ENCODE assay signal across 8 cellular contexts in the genomic region with DNA sequence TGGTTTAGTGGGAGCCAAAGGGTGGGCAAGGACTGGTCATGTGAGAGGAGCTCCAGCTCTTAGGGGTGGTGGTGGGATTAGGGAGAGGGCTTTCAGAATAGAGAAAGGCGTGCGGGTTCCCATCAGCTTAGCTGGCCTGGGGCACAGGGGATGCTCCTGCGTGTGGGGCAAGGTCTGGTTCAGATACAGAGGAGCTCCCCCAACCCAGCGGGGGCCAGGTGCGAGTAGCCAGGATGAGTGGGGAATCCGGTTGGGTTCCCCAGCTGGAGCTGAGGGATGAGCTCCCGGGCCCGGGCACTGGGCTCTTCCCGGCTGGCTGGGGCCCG. TPM values are rescaled to one million over a fixed set of nuclear protein-coding genes. Genes with fewer than 3 reads are reported as not detected.
DNase-seq lines count a peak whose midpoint lies in the region; ATAC-seq and TF ChIP-seq lines count a peak whose summit lies in the region.

No MANE protein-coding gene starts in this region.

- DNase-seq in BE2C (no peak), HFFc6 (no peak), GM13976 (ENCODE audit: low spot score) (no peak)
- peak in 1 of 2 donors; percentile 40 for DNase-seq in activated T-cell treated with anti-CD3 and anti-CD28 coated beads, Interleukin-2, amount 50 U/mL, for 72 hours

- H3K4me1 ChIP-seq in BE2C (peaks cover 8% of the 10 kb centered on the region), iPS-20b (ENCODE audit: insufficient read depth, low read length) (peaks cover 11% of the 10 kb centered on the region), subcutaneous abdominal adipose tissue (ENCODE audit: control insufficient read depth in 5 of 5, insufficient read depth in 5 of 5, low read length in 5 of 5) (peaks cover 5 to 46% (median 38%) of the 10 kb centered on the region in 5 donors)

- H3K27ac ChIP-seq in iPS-20b (ENCODE audit: low read length), result no peak overlapping the region
- peak overlapping the region; percentile 79 for H3K27ac ChIP-seq in subcutaneous abdominal adipose tissue (ENCODE audit: low read depth, low read length)

- H3K4me1 Mint-ChIP-seq in HFFc6 (ENCODE audit: low read depth), result peaks cover 12% of the 10 kb centered on the region; the same call in 1 of the 2 replicates
- H3K4me1 Mint-ChIP-seq in activated T-cell treated with anti-CD3 and anti-CD28 coated beads, Interleukin-2, amount 50 U/mL, for 72 hours (ENCODE audit: low read depth), result peaks cover 50% of the 10 kb centered on the region

- no peak for TF ChIP-seq CTCF in BE2C (IDR thresholded peaks at IDR 0.05; ENCODE audit: low read depth, low read length)
- TF ChIP-seq CTCF in HFFc6 (IDR thresholded peaks at IDR 0.05), result no peak
- no peak for TF ChIP-seq CTCF in GM13976 (IDR thresholded peaks at IDR 0.05; ENCODE audit: borderline replicate concordance, control extremely low read depth, extremely low read depth, insufficient read depth, missing control alignments)

- peaks cover 3% of the 10 kb centered on the region for H3K27me3 Mint-ChIP-seq in HFFc6 (ENCODE audit: insufficient read depth)
- H3K27me3 Mint-ChIP-seq in activated T-cell treated with anti-CD3 and anti-CD28 coated beads, Interleukin-2, amount 50 U/mL, for 72 hours (ENCODE audit: low read depth), result no peaks in the 10 kb centered on the region

- in situ Hi-C loops in GM13976 (cut with MboI; ENCODE audit: low sequenced_read_pairs, unreplicated experiment), result no loop called here

- H3K4me3 ChIP-seq in BE2C (ENCODE audit: low read depth, low read length) (peak overlapping the region; percentile 69), iPS-20b (ENCODE audit: low read length) (peak overlapping the region; percentile 69), subcutaneous abdominal adipose tissue (ENCODE audit: low read depth in 1 of 5, low read length in 5 of 5) (peak overlapping the region; percentile 72 to 87 (median 78))

- peak in 1 of 2 donors; percentile 1 for ATAC-seq in activated T-cell treated with anti-CD3 and anti-CD28 coated beads, Interleukin-2, amount 50 U/mL, for 72 hours (replicated peaks in 1 of 2)
- no peak for ATAC-seq in GM21717 (IDR thresholded peaks at IDR 0.05; ENCODE audit: unreplicated experiment)
- no peak for ATAC-seq in HG02571 (IDR thresholded peaks at IDR 0.05; ENCODE audit: unreplicated experiment)

- peak overlapping the region; percentile 70 for H3K27ac Mint-ChIP-seq in HFFc6
- H3K27ac Mint-ChIP-seq in activated T-cell treated with anti-CD3 and anti-CD28 coated beads, Interleukin-2, amount 50 U/mL, for 72 hours, result peak overlapping the region; percentile 43

- no peaks in the 10 kb centered on the region for H3K9me3 Mint-ChIP-seq in HFFc6
- no peaks in the 10 kb centered on the region for H3K9me3 Mint-ChIP-seq in activated T-cell treated with anti-CD3 and anti-CD28 coated beads, Interleukin-2, amount 50 U/mL, for 72 hours

- H3K4me3 Mint-ChIP-seq in HFFc6, result peak overlapping the region; percentile 87
- peak overlapping the region; percentile 94 to 95 for H3K4me3 Mint-ChIP-seq in activated T-cell treated with anti-CD3 and anti-CD28 coated beads, Interleukin-2, amount 50 U/mL, for 72 hours

- H3K9ac ChIP-seq in iPS-20b (ENCODE audit: low read depth, low read length), result peak overlapping the region; percentile 64; the same call in 1 of the 2 replicates
- peak overlapping the region in 4 of 5 donors; percentile 78 to 87 (median 86) for H3K9ac ChIP-seq in subcutaneous abdominal adipose tissue (ENCODE audit: low read length in 5 of 5)

- H3K36me3 Mint-ChIP-seq in HFFc6 (ENCODE audit: low read depth), result peaks cover 4% of the 10 kb centered on the region; the same call in 1 of the 2 replicates
- no peaks in the 10 kb centered on the region for H3K36me3 Mint-ChIP-seq in activated T-cell treated with anti-CD3 and anti-CD28 coated beads, Interleukin-2, amount 50 U/mL, for 72 hours (ENCODE audit: insufficient read depth in 2 of 2)

- H3K36me3 ChIP-seq in BE2C (no peaks in the 10 kb centered on the region), iPS-20b (ENCODE audit: insufficient read depth, low read depth, low read length) (no peaks in the 10 kb centered on the region), subcutaneous abdominal adipose tissue (ENCODE audit: control insufficient read depth in 5 of 5, insufficient read depth in 5 of 5, low read length in 5 of 5) (no peaks in the 10 kb centered on the region)

- H3K9me3 ChIP-seq in BE2C, result no peaks in the 10 kb centered on the region
- no peaks in the 10 kb centered on the region for H3K9me3 ChIP-seq in iPS-20b (ENCODE audit: insufficient read depth, low read depth, low read length)
- H3K9me3 ChIP-seq in subcutaneous abdominal adipose tissue (ENCODE audit: control insufficient read depth in 5 of 5, low read length in 5 of 5), result no peaks in the 10 kb centered on the region

- H3K27me3 ChIP-seq in BE2C (no peaks in the 10 kb centered on the region), iPS-20b (ENCODE audit: insufficient read depth, low read length) (no peaks in the 10 kb centered on the region; the same call in 1 of the 2 replicates), subcutaneous abdominal adipose tissue (ENCODE audit: control insufficient read depth in 5 of 5, insufficient read depth in 4 of 5, low read length in 5 of 5) (no peaks in the 10 kb centered on the region)

RNA-seq across cellular contexts. Expression of a gene that starts 0.6 kb away (rescaled TPM):
- polyA plus RNA-seq in BE2C (2012; ENCODE audit: insufficient read depth, insufficient read length, low read depth), result 36.5 TPM
- total RNA-seq in HFFc6 (2021; fragmentation: NEBNext Ultra II Directional; extraction: Animal tissue kit (Norgen Biotek cat#: 25700)), result 10 to 100 TPM; 28.5 to 43.7 (median 32.2) TPM
- 10 to 100 TPM; 53.2 to 59.7 TPM for total RNA-seq in activated T-cell treated with anti-CD3 and anti-CD28 coated beads, Interleukin-2, amount 50 U/mL, for 72 hours

RNA-seq across cellular contexts. Expression of a gene that starts 13.3 kb away (rescaled TPM):
- 0.59 TPM for polyA plus RNA-seq in BE2C (2012; ENCODE audit: insufficient read depth, insufficient read length, low read depth)
- not detected for total RNA-seq in HFFc6 (2021; fragmentation: NEBNext Ultra II Directional; extraction: Animal tissue kit (Norgen Biotek cat#: 25700))
- total RNA-seq in activated T-cell treated with anti-CD3 and anti-CD28 coated beads, Interleukin-2, amount 50 U/mL, for 72 hours, result 10 to 100 TPM in 1 of 2 donors, 1 to 10 TPM in 1; 8.9 to 10.4 TPM

RNA-seq across cellular contexts. Expression of a gene that starts 14.4 kb away (rescaled TPM):
- polyA plus RNA-seq in BE2C (2012; ENCODE audit: insufficient read depth, insufficient read length, low read depth), result 218 TPM
- total RNA-seq in HFFc6 (2021; fragmentation: NEBNext Ultra II Directional; extraction: Animal tissue kit (Norgen Biotek cat#: 25700)), result 10 to 100 TPM; 53.0 to 59.4 (median 55.1) TPM
- total RNA-seq in activated T-cell treated with anti-CD3 and anti-CD28 coated beads, Interleukin-2, amount 50 U/mL, for 72 hours, result 100 to 1,000 TPM; 172 to 184 TPM

RNA-seq across cellular contexts. Expression of a gene that starts 15.9 kb away (rescaled TPM):
- polyA plus RNA-seq in BE2C (2012; ENCODE audit: insufficient read depth, insufficient read length, low read depth), result not detected
- total RNA-seq in HFFc6 (2021; fragmentation: NEBNext Ultra II Directional; extraction: Animal tissue kit (Norgen Biotek cat#: 25700)), result not detected
- not detected for total RNA-seq in activated T-cell treated with anti-CD3 and anti-CD28 coated beads, Interleukin-2, amount 50 U/mL, for 72 hours

RNA-seq across cellular contexts. Expression of a gene that starts 25.2 kb away (rescaled TPM):
- polyA plus RNA-seq in BE2C (2012; ENCODE audit: insufficient read depth, insufficient read length, low read depth), result 182 TPM
- total RNA-seq in HFFc6 (2021; fragmentation: NEBNext Ultra II Directional; extraction: Animal tissue kit (Norgen Biotek cat#: 25700)), result 100 to 1,000 TPM in 5 of 6 experiments, 10 to 100 TPM in 1; 98.8 to 127 (median 108) TPM
- total RNA-seq in activated T-cell treated with anti-CD3 and anti-CD28 coated beads, Interleukin-2, amount 50 U/mL, for 72 hours, result 10 to 100 TPM; 58.2 to 91.9 TPM

Comparison
In these comparisons a context has a peak if more than half of its experiments do, and no peak if none do; other contexts are left out.
1. RNA of a gene that starts 13.3 kb away (total RNA-seq): 8.9 to 10.4 TPM in activated T-cell treated with anti-CD3 and anti-CD28 coated beads, Interleukin-2, amount 50 U/mL, for 72 hours; not detected in HFFc6; every median in the first group is over 4 times any median in the second.
2. Peak in every context shown above with its lines, with median percentiles within 50 percentile points of each other: H3K4me3 ChIP-seq.